ENCODE assay signal across 2 cellular contexts in genomic region chr2:46314065-46314835, GRCh38.
A peak's percentile ranks its signal among the peaks of the same experiment; 100 is the strongest.
TF ChIP-seq lines count a peak whose summit lies in the region.

No MANE protein-coding gene starts in this region.

TF ChIP-seq in K562, 482 proteins besides CTCF, POLR2A, EP300 and RAD21 (continued from another document and continues in another):
- peak; percentile 62 for TF ChIP-seq MGA (IDR thresholded peaks at IDR 0.05)
- no peak for TF ChIP-seq MBD2 (IDR thresholded peaks at IDR 0.05; ENCODE audit: borderline replicate concordance, low read depth)
- TF ChIP-seq BRD4 (IDR thresholded peaks at IDR 0.05) = 0 out of 2 replicates have a peak, but pooled peaks have one; percentile 11
- TF ChIP-seq, protein P1, sequence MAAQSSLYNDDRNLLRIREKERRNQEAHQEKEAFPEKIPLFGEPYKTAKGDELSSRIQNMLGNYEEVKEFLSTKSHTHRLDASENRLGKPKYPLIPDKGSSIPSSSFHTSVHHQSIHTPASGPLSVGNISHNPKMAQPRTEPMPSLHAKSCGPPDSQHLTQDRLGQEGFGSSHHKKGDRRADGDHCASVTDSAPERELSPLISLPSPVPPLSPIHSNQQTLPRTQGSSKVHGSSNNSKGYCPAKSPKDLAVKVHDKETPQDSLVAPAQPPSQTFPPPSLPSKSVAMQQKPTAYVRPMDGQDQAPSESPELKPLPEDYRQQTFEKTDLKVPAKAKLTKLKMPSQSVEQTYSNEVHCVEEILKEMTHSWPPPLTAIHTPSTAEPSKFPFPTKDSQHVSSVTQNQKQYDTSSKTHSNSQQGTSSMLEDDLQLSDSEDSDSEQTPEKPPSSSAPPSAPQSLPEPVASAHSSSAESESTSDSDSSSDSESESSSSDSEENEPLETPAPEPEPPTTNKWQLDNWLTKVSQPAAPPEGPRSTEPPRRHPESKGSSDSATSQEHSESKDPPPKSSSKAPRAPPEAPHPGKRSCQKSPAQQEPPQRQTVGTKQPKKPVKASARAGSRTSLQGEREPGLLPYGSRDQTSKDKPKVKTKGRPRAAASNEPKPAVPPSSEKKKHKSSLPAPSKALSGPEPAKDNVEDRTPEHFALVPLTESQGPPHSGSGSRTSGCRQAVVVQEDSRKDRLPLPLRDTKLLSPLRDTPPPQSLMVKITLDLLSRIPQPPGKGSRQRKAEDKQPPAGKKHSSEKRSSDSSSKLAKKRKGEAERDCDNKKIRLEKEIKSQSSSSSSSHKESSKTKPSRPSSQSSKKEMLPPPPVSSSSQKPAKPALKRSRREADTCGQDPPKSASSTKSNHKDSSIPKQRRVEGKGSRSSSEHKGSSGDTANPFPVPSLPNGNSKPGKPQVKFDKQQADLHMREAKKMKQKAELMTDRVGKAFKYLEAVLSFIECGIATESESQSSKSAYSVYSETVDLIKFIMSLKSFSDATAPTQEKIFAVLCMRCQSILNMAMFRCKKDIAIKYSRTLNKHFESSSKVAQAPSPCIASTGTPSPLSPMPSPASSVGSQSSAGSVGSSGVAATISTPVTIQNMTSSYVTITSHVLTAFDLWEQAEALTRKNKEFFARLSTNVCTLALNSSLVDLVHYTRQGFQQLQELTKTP (IDR thresholded peaks at IDR 0.05; ENCODE audit: low read depth in 1 of 2, partially characterized antibody in 2 of 2) = peak in 1 of 2 experiments; percentile 79
- no peak for TF ChIP-seq EGR1 (conservative IDR thresholded peaks at IDR 0.05)
- 0 out of 2 replicates have a peak, but pooled peaks have one; percentile 19 for TF ChIP-seq KAT7 (CRISPR knock-in tag; IDR thresholded peaks at IDR 0.05; ENCODE audit: borderline replicate concordance)
- TF ChIP-seq ZKSCAN1 (IDR thresholded peaks at IDR 0.05; ENCODE audit: low read depth, low read length) = no peak
- peak; percentile 79 for TF ChIP-seq L3MBTL2 (IDR thresholded peaks at IDR 0.05)

TF ChIP-seq in liver, 16 proteins besides CTCF, POLR2A, EP300 and RAD21:
- TF ChIP-seq, protein P2, sequence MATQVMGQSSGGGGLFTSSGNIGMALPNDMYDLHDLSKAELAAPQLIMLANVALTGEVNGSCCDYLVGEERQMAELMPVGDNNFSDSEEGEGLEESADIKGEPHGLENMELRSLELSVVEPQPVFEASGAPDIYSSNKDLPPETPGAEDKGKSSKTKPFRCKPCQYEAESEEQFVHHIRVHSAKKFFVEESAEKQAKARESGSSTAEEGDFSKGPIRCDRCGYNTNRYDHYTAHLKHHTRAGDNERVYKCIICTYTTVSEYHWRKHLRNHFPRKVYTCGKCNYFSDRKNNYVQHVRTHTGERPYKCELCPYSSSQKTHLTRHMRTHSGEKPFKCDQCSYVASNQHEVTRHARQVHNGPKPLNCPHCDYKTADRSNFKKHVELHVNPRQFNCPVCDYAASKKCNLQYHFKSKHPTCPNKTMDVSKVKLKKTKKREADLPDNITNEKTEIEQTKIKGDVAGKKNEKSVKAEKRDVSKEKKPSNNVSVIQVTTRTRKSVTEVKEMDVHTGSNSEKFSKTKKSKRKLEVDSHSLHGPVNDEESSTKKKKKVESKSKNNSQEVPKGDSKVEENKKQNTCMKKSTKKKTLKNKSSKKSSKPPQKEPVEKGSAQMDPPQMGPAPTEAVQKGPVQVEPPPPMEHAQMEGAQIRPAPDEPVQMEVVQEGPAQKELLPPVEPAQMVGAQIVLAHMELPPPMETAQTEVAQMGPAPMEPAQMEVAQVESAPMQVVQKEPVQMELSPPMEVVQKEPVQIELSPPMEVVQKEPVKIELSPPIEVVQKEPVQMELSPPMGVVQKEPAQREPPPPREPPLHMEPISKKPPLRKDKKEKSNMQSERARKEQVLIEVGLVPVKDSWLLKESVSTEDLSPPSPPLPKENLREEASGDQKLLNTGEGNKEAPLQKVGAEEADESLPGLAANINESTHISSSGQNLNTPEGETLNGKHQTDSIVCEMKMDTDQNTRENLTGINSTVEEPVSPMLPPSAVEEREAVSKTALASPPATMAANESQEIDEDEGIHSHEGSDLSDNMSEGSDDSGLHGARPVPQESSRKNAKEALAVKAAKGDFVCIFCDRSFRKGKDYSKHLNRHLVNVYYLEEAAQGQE (IDR thresholded peaks at IDR 0.05) = no peak
- TF ChIP-seq HNF4A (conservative IDR thresholded peaks at IDR 0.05) = peak; percentile 30 to 54
- TF ChIP-seq TAF1 (conservative IDR thresholded peaks at IDR 0.05) = no peak
- TF ChIP-seq YY1 (IDR thresholded peaks at IDR 0.05) = peak; percentile 67
- TF ChIP-seq RXRA (IDR thresholded peaks at IDR 0.05) = peak in 1 of 2 donors; percentile 55
- TF ChIP-seq JUND (IDR thresholded peaks at IDR 0.05) = no peak
- peak; percentile 68 for TF ChIP-seq FOXA2 (IDR thresholded peaks at IDR 0.05)
- no peak for TF ChIP-seq GABPA (IDR thresholded peaks at IDR 0.05 in 1 of 2, conservative IDR thresholded peaks at IDR 0.05 in 1 of 2)
- TF ChIP-seq FOXA1 (IDR thresholded peaks at IDR 0.05) = peak; percentile 26
